ENCODE assay signal across 16 cellular contexts in genomic region chr2:230129343-230129742, GRCh38.
DNase-seq lines count a peak whose midpoint lies in the region; ATAC-seq and TF ChIP-seq lines count a peak whose summit lies in the region.
"Had no signal": no experiment of that assay in that cellular context is flagged by ENCODE, and none has a peak within 500 bp of the region (broad histone marks: within the 10 kb centered on the region; RNA-seq: fewer than 3 reads in every experiment).

No MANE protein-coding gene starts in this region.

- H3K36me3 ChIP-seq in Peyer's patch (no peaks in the 10 kb centered on the region), skeletal muscle tissue (ENCODE audit: control insufficient read depth in 3 of 3, insufficient read depth in 3 of 3, low read length in 3 of 3) (no peaks in the 10 kb centered on the region)
- H3K36me3 ChIP-seq: ovary, SJSA1, tibial nerve had no signal

- TF ChIP-seq POLR2A in Peyer's patch (IDR thresholded peaks at IDR 0.05): no peak

- peak overlapping the region in 3 of 4 donors; percentile 15 to 53 (median 19) for H3K27ac ChIP-seq in Peyer's patch
- peak overlapping the region; percentile 66 for H3K27ac ChIP-seq in skeletal muscle tissue (ENCODE audit: low read depth, low read length)
- H3K27ac ChIP-seq: BLaER1 treated with 17β-estradiol and CSF1 and Interleukin-3, amounts not matched to agents 10 nM and 100 nM; SJSA1 had no signal

- H3K27me3 ChIP-seq in Peyer's patch: no peaks in the 10 kb centered on the region
- H3K27me3 ChIP-seq in skeletal muscle tissue (ENCODE audit: control insufficient read depth in 3 of 3, insufficient read depth in 3 of 3, low read length in 3 of 3): no peaks in the 10 kb centered on the region
- H3K27me3 ChIP-seq: BLaER1 treated with 17β-estradiol and CSF1 and Interleukin-3, amounts not matched to agents 10 nM and 100 nM; ovary; SJSA1; tibial nerve had no signal

- H3K9me3 ChIP-seq in Peyer's patch (no peaks in the 10 kb centered on the region), skeletal muscle tissue (ENCODE audit: control insufficient read depth in 3 of 3, low read length in 3 of 3) (peaks cover 0 to 5% (median 2%) of the 10 kb centered on the region in 3 donors)
- H3K9me3 ChIP-seq: ovary had no signal

- H3K4me3 ChIP-seq in Peyer's patch: no peak overlapping the region
- peak overlapping the region in 1 of 2 donors; percentile 35 for H3K4me3 ChIP-seq in foreskin fibroblast (ENCODE audit: low read depth in 1 of 2, low read length in 2 of 2)
- peak overlapping the region in 1 of 3 donors; percentile 31 for H3K4me3 ChIP-seq in skeletal muscle tissue (ENCODE audit: low read length in 3 of 3)
- H3K4me3 ChIP-seq: BLaER1 treated with 17β-estradiol and CSF1 and Interleukin-3, amounts not matched to agents 10 nM and 100 nM; GM12878; ovary; SJSA1 had no signal

- DNase-seq in ELR (ENCODE audit: low read depth) (peak; percentile 24), Peyer's patch (no peak), foreskin fibroblast (peak; percentile 66 to 70), Ammon's horn (ENCODE audit: low spot score) (no peak), NCI-H1694 treated with DMSO at 0.1 percent for 48 hours (lab: John Stamatoyannopoulos, UW) (no peak)
- DNase-seq: activated CD4-positive, alpha-beta T cell treated with anti-CD3 and anti-CD28 coated beads, Interleukin-2, amount 50 U/mL, for 4 hours; activated T-cell treated with anti-CD3 and anti-CD28 coated beads, Interleukin-2, amount 50 U/mL, for 48 hours; ovary; stimulated activated CD4-positive, alpha-beta T cell treated with anti-CD3 and anti-CD28 coated beads, Interleukin-1b, Interleukin-23, amount 100 ng/mL, for 48 hours had no signal

- TF ChIP-seq CTCF in Peyer's patch (IDR thresholded peaks at IDR 0.05): no peak
- no peak for TF ChIP-seq CTCF in foreskin fibroblast (IDR thresholded peaks at IDR 0.05; ENCODE audit: low read depth, low read length)

- ATAC-seq in HG03565 (IDR thresholded peaks at IDR 0.05; ENCODE audit: unreplicated experiment): no peak
- ATAC-seq in GM18870 (IDR thresholded peaks at IDR 0.05; ENCODE audit: unreplicated experiment): no peak
- ATAC-seq: GM12878 had no signal

- H3K4me1 ChIP-seq in Peyer's patch (peaks cover 0 to 9% (median 0%) of the 10 kb centered on the region in 4 donors), skeletal muscle tissue (ENCODE audit: control insufficient read depth in 3 of 3, insufficient read depth in 3 of 3, low read length in 3 of 3) (peaks cover 7 to 13% (median 8%) of the 10 kb centered on the region in 3 donors)
- H3K4me1 ChIP-seq: SJSA1 had no signal

- no peak overlapping the region for H3K9ac ChIP-seq in skeletal muscle tissue (ENCODE audit: low read depth in 1 of 3, low read length in 3 of 3)
- H3K9ac ChIP-seq: BLaER1 treated with 17β-estradiol and CSF1 and Interleukin-3, amounts not matched to agents 10 nM and 100 nM had no signal

Comparison
In these comparisons a context has a peak if more than half of its experiments do, and no peak if none do; other contexts are left out.
1. DNase-seq: peak in ELR (single experiment) and foreskin fibroblast (2 of 2); none in Peyer's patch (0 of 3), Ammon's horn (single experiment) and NCI-H1694 treated with DMSO at 0.1 percent for 48 hours (single experiment).